Comparison of ENCODE assay signal across 10 cellular contexts in the genomic region with DNA sequence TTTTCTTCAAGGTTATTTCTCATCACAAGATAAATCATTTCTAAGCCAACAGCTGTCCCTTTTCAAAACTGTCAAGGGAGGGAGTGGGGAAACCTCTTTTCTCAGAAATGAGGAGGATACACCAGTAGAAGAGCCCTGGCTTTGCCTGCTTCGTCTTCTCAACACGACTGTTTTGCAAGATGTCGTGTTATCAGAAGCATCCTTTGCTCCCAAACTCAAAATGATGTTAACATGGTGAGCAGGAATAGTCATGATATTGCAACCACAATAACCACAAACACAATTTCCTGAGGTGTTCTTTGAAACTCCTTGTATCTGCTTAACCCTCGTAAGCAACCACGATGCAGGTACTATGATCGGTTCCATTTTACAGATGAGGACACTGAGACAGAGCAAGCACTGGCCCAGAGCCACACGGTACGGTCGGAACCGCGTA.
DNase-seq lines count a peak whose midpoint lies in the region; ATAC-seq, FAIRE-seq and TF ChIP-seq lines count a peak whose summit lies in the region.
"Had no signal": no experiment of that assay in that cellular context is flagged by ENCODE, and none has a peak within 500 bp of the region (broad histone marks: within the 10 kb centered on the region; RNA-seq: fewer than 3 reads in every experiment).

No MANE protein-coding gene starts in this region.

- H2BK12ac ChIP-seq in H1 (ENCODE audit: low read depth, low read length), result no peak overlapping the region

- H3K36me3 Mint-ChIP-seq in CD4-positive, alpha-beta T cell (ENCODE audit: low read depth), result no peaks in the 10 kb centered on the region
- H3K36me3 Mint-ChIP-seq in nephron (ENCODE audit: low read depth), result no peaks in the 10 kb centered on the region

- no peaks in the 10 kb centered on the region for H4K20me1 ChIP-seq in MM.1S (ENCODE audit: insufficient read depth, low read length)
- no peaks in the 10 kb centered on the region for H4K20me1 ChIP-seq in H1 (replicated peaks in 1 of 2; ENCODE audit: control insufficient read depth in 1 of 2, insufficient read depth in 2 of 2, low read length in 2 of 2)

- H3K23me2 ChIP-seq in H1 (ENCODE audit: low read depth, low read length), result no peaks in the 10 kb centered on the region

- no peak overlapping the region for H3K27ac ChIP-seq in CD4-positive, alpha-beta T cell (ENCODE audit: low read depth, low read length)
- H3K27ac ChIP-seq in MM.1S (ENCODE audit: low read length) (no peak overlapping the region), H1 (ENCODE audit: low read depth, low read length) (no peak overlapping the region)

- H3K9ac ChIP-seq in MM.1S (ENCODE audit: low read length) (no peak overlapping the region), H1 (replicated peaks in 1 of 4; ENCODE audit: extremely low read depth in 1 of 4, low read depth in 3 of 4, low read length in 3 of 4) (no peak overlapping the region)

- no peak overlapping the region for H3K56ac ChIP-seq in H1 (replicated peaks; ENCODE audit: insufficient read length, low read depth, low read length)

- intact Hi-C loops in CD4-positive, alpha-beta T cell (cut with DNase I, micrococcal nuclease), result no loop called here

- no peak overlapping the region for H3K27ac Mint-ChIP-seq in CD4-positive, alpha-beta T cell
- peak overlapping the region; percentile 95 to 100 (median 97) for H3K27ac Mint-ChIP-seq in nephron

- FAIRE-seq in H1 (lab: Jason Lieb, UNC), result no peak

- H3K18ac ChIP-seq in H1 (ENCODE audit: extremely low read depth, low read length), result no peak overlapping the region

- no peak overlapping the region for H3K4ac ChIP-seq in H1 (replicated peaks; ENCODE audit: insufficient read length, low read depth, low read length)

- H3K9me3 ChIP-seq in CD4-positive, alpha-beta T cell (ENCODE audit: control insufficient read depth, low read length), result no peaks in the 10 kb centered on the region
- H3K9me3 ChIP-seq in MM.1S (replicated peaks; ENCODE audit: insufficient read depth, low read length), result no peaks in the 10 kb centered on the region
- no peaks in the 10 kb centered on the region for H3K9me3 ChIP-seq in H1 (ENCODE audit: insufficient read depth in 2 of 2, low read depth in 1 of 2, low read length in 1 of 2)

- 0 out of 2 replicates have a peak overlapping the region, but pooled peaks have one; percentile 20 for H2BK15ac ChIP-seq in H1 (ENCODE audit: low read length)

- no peaks in the 10 kb centered on the region for H3K79me1 ChIP-seq in H1 (ENCODE audit: low read depth, low read length)

- no peak overlapping the region for H2BK5ac ChIP-seq in H1 (ENCODE audit: low read depth, low read length)

- H2BK20ac ChIP-seq in H1 (ENCODE audit: low read length), result no peak overlapping the region

- CTCF ChIA-PET in CD4-positive, alpha-beta T cell (lab: Charles Lee), result no interaction called here
- CTCF ChIA-PET in H1 (lab: Charles Lee; ENCODE audit: partially characterized antibody), result interaction anchor here (1.5 kb wide), 1 partner anchor 100 kb away, joined by 4 read pairs; no protein-coding TSS in a partner anchor

- H2BK120ac ChIP-seq in H1 (replicated peaks; ENCODE audit: low read depth, low read length), result no peak overlapping the region

- TF ChIP-seq CTCF in CD4-positive, alpha-beta T cell (IDR thresholded peaks at IDR 0.05), result no peak
- TF ChIP-seq CTCF in MM.1S (IDR thresholded peaks at IDR 0.05; ENCODE audit: low read length) (no peak), H1 (IDR thresholded peaks at IDR 0.05; ENCODE audit: control extremely low read depth in 1 of 3, insufficient read depth in 1 of 3, low read depth in 1 of 3, low read length in 3 of 3) (no peak), nephron (IDR thresholded peaks at IDR 0.05; ENCODE audit: unreplicated experiment in 3 of 3) (no peak)

- H3K4me2 ChIP-seq in MM.1S (ENCODE audit: low read depth, low read length), result no peak overlapping the region
- no peak overlapping the region for H3K4me2 ChIP-seq in H1 (ENCODE audit: insufficient read depth in 1 of 2, low read depth in 2 of 2, low read length in 2 of 2)

- no peak overlapping the region for H3K14ac ChIP-seq in H1 (ENCODE audit: insufficient read length)

- H2AK5ac ChIP-seq in H1 (ENCODE audit: low read depth, low read length), result no peak overlapping the region

- no peak overlapping the region for H3K23ac ChIP-seq in H1 (ENCODE audit: insufficient read length)

- H2AFZ ChIP-seq in MM.1S (ENCODE audit: low read length) (no peak overlapping the region), H1 (ENCODE audit: low read length) (no peak overlapping the region)

- no peak overlapping the region for H4K8ac ChIP-seq in H1 (ENCODE audit: extremely low read depth, insufficient read depth, low read length)

- no peak for TF ChIP-seq EP300 in H1 (IDR thresholded peaks at IDR 0.05; ENCODE audit: borderline replicate concordance in 1 of 2, low read depth in 2 of 2, low read length in 2 of 2)

- no peak for TF ChIP-seq POLR2A in H1 (IDR thresholded peaks at IDR 0.05; ENCODE audit: control extremely low read depth in 1 of 2, low read depth in 2 of 2, low read length in 2 of 2)

- H3K4me1 ChIP-seq in MM.1S (ENCODE audit: low read length), result no peaks in the 10 kb centered on the region
- H3K4me1 ChIP-seq in H1 (replicated peaks in 1 of 4; ENCODE audit: control insufficient read depth in 3 of 4, insufficient read depth in 4 of 4, low read length in 3 of 4), result peaks cover 2 to 7% (median 6%) of the 10 kb centered on the region in 4 experiments; a peak in 5 of 7 replicates

- TF ChIP-seq RAD21 in H1 (IDR thresholded peaks at IDR 0.05 in 1 of 2, conservative IDR thresholded peaks at IDR 0.05 in 1 of 2; ENCODE audit: low read depth in 2 of 2, low read length in 2 of 2), result no peak

- H3K27me3 ChIP-seq in CD4-positive, alpha-beta T cell (ENCODE audit: control insufficient read depth, insufficient read depth, low read length), result no peaks in the 10 kb centered on the region
- H3K27me3 ChIP-seq in MM.1S (replicated peaks; ENCODE audit: insufficient read depth, low read length) (peaks cover 36% of the 10 kb centered on the region), H1 (replicated peaks in 1 of 4; ENCODE audit: control insufficient read depth in 3 of 4, extremely low read depth in 1 of 4, insufficient read depth in 3 of 4, low read length in 3 of 4) (no peaks in the 10 kb centered on the region)

- 95% methylated on average over 11 of the region's 11 CpGs; no CpG with 5 or more reads in 1 of the 2 experiments for WGBS in H1 (ENCODE audit: extremely low coverage in 1 of 2, insufficient coverage in 1 of 2, insufficient read length in 1 of 2, insufficient replicate concordance in 2 of 2, low coverage in 1 of 2, low lambda C conversion rate in 2 of 2, missing lambda C conversion rate in 1 of 2), 2 experiments

- H3K4me3 Mint-ChIP-seq in CD4-positive, alpha-beta T cell, result no peak overlapping the region
- peak overlapping the region in 2 of 3 experiments; percentile 21 to 69 for H3K4me3 Mint-ChIP-seq in nephron

- H3K4me1 Mint-ChIP-seq in CD4-positive, alpha-beta T cell (ENCODE audit: low read depth), result peaks cover 14% of the 10 kb centered on the region
- peaks cover 35% of the 10 kb centered on the region for H3K4me1 Mint-ChIP-seq in nephron

- POLR2A ChIA-PET in CD4-positive, alpha-beta T cell (lab: Charles Lee), result no interaction called here
- POLR2A ChIA-PET in H1 (lab: Charles Lee; ENCODE audit: partially characterized antibody), result no interaction called here

- H4K5ac ChIP-seq in H1 (ENCODE audit: insufficient read length, low read depth, low read length), result no peak overlapping the region

- H3K4me3 ChIP-seq in MM.1S (ENCODE audit: low read length), result no peak overlapping the region
- no peak overlapping the region for H3K4me3 ChIP-seq in H1 (ENCODE audit: extremely low read depth in 1 of 4, insufficient read depth in 2 of 4, low read depth in 3 of 4, low read length in 4 of 4)

- DNase-seq in CD4-positive, alpha-beta T cell, result no peak
- DNase-seq in MM.1S (peak; percentile 11), H1 (ENCODE audit: low read depth in 1 of 2, low spot score in 2 of 2) (no peak), NCI-H2107 (lab: John Stamatoyannopoulos, UW) (no peak), NCI-H1105 treated with DMSO at 0.1 percent for 48 hours (lab: John Stamatoyannopoulos, UW) (no peak)
- DNase-seq: cerebellar nuclear complex, NCI-H1048 had no signal

- H3K79me2 ChIP-seq in MM.1S (ENCODE audit: low read length) (no peaks in the 10 kb centered on the region), H1 (ENCODE audit: control insufficient read depth in 1 of 2, insufficient read depth in 2 of 2, low read length in 2 of 2) (no peaks in the 10 kb centered on the region)

- no peaks in the 10 kb centered on the region for H3K27me3 Mint-ChIP-seq in CD4-positive, alpha-beta T cell
- H3K27me3 Mint-ChIP-seq in nephron (ENCODE audit: low read depth), result peaks cover 4% of the 10 kb centered on the region

- peak; percentile 34 for ATAC-seq in CD4-positive, alpha-beta T cell (ENCODE audit: poor library complexity)
- ATAC-seq in HG03342 (IDR thresholded peaks at IDR 0.05; ENCODE audit: unreplicated experiment) (no peak), HG02938 (IDR thresholded peaks at IDR 0.05; ENCODE audit: unreplicated experiment) (no peak)

- H3F3A ChIP-seq in MM.1S (ENCODE audit: insufficient read depth, low read length), result no peaks in the 10 kb centered on the region

- no peaks in the 10 kb centered on the region for H3K36me3 ChIP-seq in MM.1S (replicated peaks; ENCODE audit: insufficient read depth, low read length)
- no peaks in the 10 kb centered on the region for H3K36me3 ChIP-seq in H1 (ENCODE audit: control insufficient read depth in 2 of 4, insufficient read depth in 4 of 4, low read length in 3 of 4)

- no peaks in the 10 kb centered on the region for H3K9me3 Mint-ChIP-seq in CD4-positive, alpha-beta T cell
- no peaks in the 10 kb centered on the region for H3K9me3 Mint-ChIP-seq in nephron

- no peaks in the 10 kb centered on the region for H3K9me2 ChIP-seq in MM.1S (replicated peaks; ENCODE audit: insufficient read depth, low read length)

- no peak overlapping the region for H4K91ac ChIP-seq in H1 (replicated peaks; ENCODE audit: insufficient read length, low read length)

TF ChIP-seq in H1, 55 proteins besides CTCF, POLR2A, EP300 and RAD21:
- TF ChIP-seq CEBPB (IDR thresholded peaks at IDR 0.05; ENCODE audit: low read depth, low read length) (no peak), POLR2AphosphoS5 (IDR thresholded peaks at IDR 0.05; ENCODE audit: low read depth, low read length) (no peak)
